In genomic region chr12:1127021-1127420, GRCh38 we compare ENCODE assay signal across 29 cellular contexts.
"Had no signal": no experiment of that assay in that cellular context is flagged by ENCODE, and none has a peak within 500 bp of the region (broad histone marks: within the 10 kb centered on the region; RNA-seq: fewer than 3 reads in every experiment).

No MANE protein-coding gene starts in this region.

- FAIRE-seq: urothelium cell line had no signal

- H3K27ac ChIP-seq: stomach, suprapubic skin, testis, thoracic aorta, thyroid gland, tibial artery, tibial nerve, upper lobe of left lung, upper lobe of right lung, uterus, vagina had no signal

- ATAC-seq: stimulated activated memory B cell treated with anti-CD40 and anti-IgM and Interleukin-4, amounts not matched to agents 10 μg/mL and 1 μg/mL and 100 μg/mL, for 72 hours; stimulated activated naive B cell treated with anti-CD40 and anti-IgM and Interleukin-4, amounts not matched to agents 10 μg/mL and 1 μg/mL and 100 μg/mL, for 72 hours; stimulated activated naive CD8-positive, alpha-beta T cell treated with anti-CD3 and anti-CD28 coated beads, Interleukin-15, Interleukin-2, amounts not matched to agents 100 U/mL and 50 U/mL, for 24 hours; upper lobe of right lung had no signal

- H3K9me3 ChIP-seq: stomach, suprapubic skin, testis, thoracic aorta, thyroid gland, tibial artery, tibial nerve, transverse colon, upper lobe of left lung, upper lobe of right lung, uterus, vagina had no signal

- H3K4me3 ChIP-seq: stomach, suprapubic skin, testis, thoracic aorta, thyroid gland, tibial artery, tibial nerve, transverse colon, upper lobe of left lung, upper lobe of right lung, uterus, vagina had no signal

- H3K36me3 Mint-ChIP-seq: stimulated activated effector memory CD8-positive, alpha-beta T cell treated with anti-CD3 and anti-CD28 coated beads, Interleukin-12 subunit alpha, Interleukin-12 subunit beta, amount 100 ng/mL, for 72 hours had no signal

- DNase-seq: stimulated activated CD4-positive, alpha-beta T cell treated with anti-CD3 and anti-CD28 coated beads, Interleukin-2, amount 100 ng/mL, for 48 hours; stimulated activated CD4-positive, alpha-beta T cell treated with anti-CD3 and anti-CD28 coated beads, Interleukin-4, amount 100 ng/mL, for 1 hour; stimulated activated CD4-positive, alpha-beta T cell treated with anti-CD3 and anti-CD28 coated beads, Interleukin-4, amount 100 ng/mL, for 24 hours; stimulated activated CD4-positive, alpha-beta T cell treated with anti-CD3 and anti-CD28 coated beads, Interleukin-4, amount 100 ng/mL, for 4 hours; stimulated activated CD8-positive, alpha-beta memory T cell treated with anti-CD3 and anti-CD28 coated beads, Interleukin-4, amount 100 ng/mL, for 48 hours; stimulated activated naive B cell treated with anti-CD40 and anti-IgM and Interleukin-4, amounts not matched to agents 10 μg/mL and 1 μg/mL and 100 μg/mL, for 72 hours; stimulated activated naive CD4-positive, alpha-beta T cell; stimulated activated naive CD4-positive, alpha-beta T cell treated with Interleukin-2 at 50 U/mL for 16 hours; stimulated activated naive CD8-positive, alpha-beta T cell treated with anti-CD3 and anti-CD28 coated beads, Interleukin-15, amount 100 ng/mL, for 72 hours; stimulated activated naive CD8-positive, alpha-beta T cell treated with anti-CD3 and anti-CD28 coated beads, Interleukin-15, Interleukin-2, amounts not matched to agents 100 U/mL and 50 U/mL, for 24 hours; stomach; substantia nigra; testis; thyroid gland; tibial artery; transverse colon; trophoblast cell; upper lobe of left lung; upper lobe of right lung; uterus had no signal

- H3K36me3 ChIP-seq: stomach, suprapubic skin, thoracic aorta, thyroid gland, tibial artery, transverse colon, upper lobe of left lung, upper lobe of right lung, uterus, vagina had no signal

- H3K27me3 Mint-ChIP-seq: stimulated activated memory B cell treated with anti-CD40 and anti-IgM and Interleukin-4, amounts not matched to agents 10 μg/mL and 1 μg/mL and 100 μg/mL, for 72 hours; stimulated activated naive B cell treated with anti-CD40 and anti-IgM and Interleukin-4, amounts not matched to agents 10 μg/mL and 1 μg/mL and 100 μg/mL, for 72 hours; stimulated activated naive CD8-positive, alpha-beta T cell treated with anti-CD3 and anti-CD28 coated beads, Interleukin-15, amount 100 ng/mL, for 72 hours; stimulated activated naive CD8-positive, alpha-beta T cell treated with anti-CD3 and anti-CD28 coated beads, Interleukin-15, Interleukin-2, amounts not matched to agents 100 ng/mL and 50 ng/mL, for 24 hours; type B pancreatic cell had no signal

- H3K27ac Mint-ChIP-seq: stimulated activated effector memory CD8-positive, alpha-beta T cell treated with anti-CD3 and anti-CD28 coated beads, Interleukin-12 subunit alpha, Interleukin-12 subunit beta, amount 100 ng/mL, for 72 hours; stimulated activated memory B cell treated with anti-CD40 and anti-IgM and Interleukin-4, amounts not matched to agents 10 μg/mL and 1 μg/mL and 100 μg/mL, for 72 hours; stimulated activated naive B cell treated with anti-CD40 and anti-IgM and Interleukin-4, amounts not matched to agents 10 μg/mL and 1 μg/mL and 100 μg/mL, for 72 hours; stimulated activated naive CD8-positive, alpha-beta T cell treated with anti-CD3 and anti-CD28 coated beads, Interleukin-15, amount 100 ng/mL, for 72 hours; stimulated activated naive CD8-positive, alpha-beta T cell treated with anti-CD3 and anti-CD28 coated beads, Interleukin-15, Interleukin-2, amounts not matched to agents 100 ng/mL and 50 ng/mL, for 24 hours; type B pancreatic cell had no signal

- H3K4me1 Mint-ChIP-seq: stimulated activated memory B cell treated with anti-CD40 and anti-IgM and Interleukin-4, amounts not matched to agents 10 μg/mL and 1 μg/mL and 100 μg/mL, for 72 hours had no signal

- H3K4me3 Mint-ChIP-seq: stimulated activated effector memory CD8-positive, alpha-beta T cell treated with anti-CD3 and anti-CD28 coated beads, Interleukin-12 subunit alpha, Interleukin-12 subunit beta, amount 100 ng/mL, for 72 hours; stimulated activated memory B cell treated with anti-CD40 and anti-IgM and Interleukin-4, amounts not matched to agents 10 μg/mL and 1 μg/mL and 100 μg/mL, for 72 hours; stimulated activated naive B cell treated with anti-CD40 and anti-IgM and Interleukin-4, amounts not matched to agents 10 μg/mL and 1 μg/mL and 100 μg/mL, for 72 hours; stimulated activated naive CD8-positive, alpha-beta T cell treated with anti-CD3 and anti-CD28 coated beads, Interleukin-15, Interleukin-2, amounts not matched to agents 100 ng/mL and 50 ng/mL, for 24 hours; type B pancreatic cell had no signal

- H3K27me3 ChIP-seq: stomach, suprapubic skin, testis, thyroid gland, tibial artery, tibial nerve, transverse colon, upper lobe of left lung, upper lobe of right lung, uterus, vagina had no signal

- H3K4me1 ChIP-seq: suprapubic skin, testis, tibial artery, tibial nerve, uterus, vagina had no signal

- H3K9me3 Mint-ChIP-seq: stimulated activated effector memory CD8-positive, alpha-beta T cell treated with anti-CD3 and anti-CD28 coated beads, Interleukin-12 subunit alpha, Interleukin-12 subunit beta, amount 100 ng/mL, for 72 hours; stimulated activated naive CD8-positive, alpha-beta T cell treated with anti-CD3 and anti-CD28 coated beads, Interleukin-15, amount 100 ng/mL, for 72 hours; stimulated activated naive CD8-positive, alpha-beta T cell treated with anti-CD3 and anti-CD28 coated beads, Interleukin-15, Interleukin-2, amounts not matched to agents 100 ng/mL and 50 ng/mL, for 24 hours; type B pancreatic cell had no signal
